18 cellular contexts compared by ENCODE assay signal in the genomic region with DNA sequence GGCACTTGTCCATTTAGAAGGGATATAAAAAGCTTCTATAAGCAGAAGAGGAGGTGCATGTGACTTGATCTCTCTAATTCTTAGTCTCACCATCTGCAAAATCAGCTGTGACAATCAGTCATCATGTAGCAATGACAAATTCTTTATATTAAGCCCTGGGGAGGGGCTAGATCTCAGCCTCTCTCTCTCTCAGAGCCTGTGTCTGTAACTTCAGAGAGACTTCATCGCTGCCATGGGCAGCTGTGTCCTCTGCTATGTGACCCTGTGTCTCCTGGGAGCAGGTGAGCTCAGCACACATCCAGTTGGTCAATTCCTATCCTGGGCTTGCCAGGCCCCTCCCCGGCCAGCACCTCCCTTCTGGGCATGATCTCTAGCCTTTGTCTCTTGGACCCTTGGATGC.
"Had no signal": no experiment of that assay in that cellular context is flagged by ENCODE, and none has a peak within 500 bp of the region (broad histone marks: within the 10 kb centered on the region; RNA-seq: fewer than 3 reads in every experiment).

No MANE protein-coding gene starts in this region.

- H3K4me3 ChIP-seq: MG63 had no signal

- DNase-seq: IMR-90, Karpas-422, KG1, MG63, NCI-H1092, NCI-H1105 treated with DMSO at 0.1 percent for 48 hours, NCI-H1417 treated with DMSO at 0.1 percent for 48 hours, NCI-H146, NCI-H1694 treated with DMSO at 0.1 percent for 48 hours, NCI-H1930, NCI-H2081, NCI-H2107, NCI-H2227 treated with DMSO at 0.1 percent for 48 hours, NCI-H526, Right ventricle myocardium superior, RPMI8226, SIG-M5, SK-N-SH had no signal

- H3K9me3 ChIP-seq: MG63, SK-N-SH had no signal

- H3K4me2 ChIP-seq: SK-N-SH had no signal

- H3K9ac ChIP-seq: SK-N-SH had no signal

- H3K36me3 ChIP-seq: MG63 had no signal
